Comparison of ENCODE assay signal across 29 cellular contexts in the genomic region with DNA sequence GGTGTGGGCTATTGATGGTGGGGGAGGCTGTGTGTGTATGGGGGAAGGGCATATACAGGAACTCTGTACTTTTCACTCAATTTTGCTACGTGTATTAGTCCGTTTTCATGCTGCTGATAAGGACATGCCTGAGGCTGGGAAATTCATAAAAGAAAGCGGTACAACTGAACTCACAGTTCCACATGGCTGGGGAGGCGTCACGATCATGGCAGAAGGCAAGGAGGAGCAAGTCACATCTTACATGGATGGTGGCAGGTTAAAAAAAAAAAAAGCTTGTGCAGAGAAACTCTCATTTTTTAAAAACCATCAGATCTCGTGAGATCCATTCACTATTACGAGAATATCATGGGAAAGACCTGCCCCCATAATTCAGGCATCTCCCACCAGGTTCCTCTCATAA.
"Had no signal": no experiment of that assay in that cellular context is flagged by ENCODE, and none has a peak within 500 bp of the region (broad histone marks: within the 10 kb centered on the region; RNA-seq: fewer than 3 reads in every experiment).

No MANE protein-coding gene starts in this region.

- H3K9me3 ChIP-seq: colonic mucosa, esophagus muscularis mucosa, esophagus squamous epithelium, gastrocnemius medialis, gastroesophageal sphincter, heart left ventricle had no signal

- H3K27ac Mint-ChIP-seq: dendritic cell treated with granulocyte-macrophage colony-stimulating factor and Interleukin-4, amounts not matched to agents 40 ng/mL and 50 ng/mL, for 4 days; effector memory CD8-positive, alpha-beta T cell; endodermal cell had no signal

- H3K36me3 ChIP-seq: colonic mucosa had no signal

- ATAC-seq: effector memory CD8-positive, alpha-beta T cell; esophagus mucosa; foreskin keratinocyte; gastrocnemius medialis; gastroesophageal sphincter; heart left ventricle; heart right ventricle had no signal

- FAIRE-seq: colon, endometrium, endothelial cell of umbilical vein, frontal cortex had no signal

- H3K27me3 ChIP-seq: colonic mucosa, dorsolateral prefrontal cortex, esophagus muscularis mucosa, esophagus squamous epithelium, foreskin keratinocyte, gastrocnemius medialis, gastroesophageal sphincter, heart left ventricle, heart right ventricle had no signal

- H3K4me3 ChIP-seq: colonic mucosa, coronary artery, dorsolateral prefrontal cortex, esophagus muscularis mucosa, esophagus squamous epithelium, gastrocnemius medialis, gastroesophageal sphincter, heart left ventricle, heart right ventricle had no signal

- DNase-seq: colonic mucosa; cortex of kidney; dermis blood vessel endothelial cell; dorsolateral prefrontal cortex; effector CD4-positive, alpha-beta T cell; effector CD8-positive, alpha-beta T cell; effector memory CD4-positive, alpha-beta T cell; effector memory CD8-positive, alpha-beta T cell; endodermal cell; erythroblast; esophagus squamous epithelium; foreskin fibroblast; foreskin keratinocyte; foreskin melanocyte; gastrocnemius medialis; glutamatergic neuron; head of caudate nucleus; heart left ventricle; heart right ventricle had no signal

- H3K4me1 ChIP-seq: colonic mucosa, esophagus muscularis mucosa, esophagus squamous epithelium, foreskin keratinocyte, gastrocnemius medialis, gastroesophageal sphincter, heart left ventricle, heart right ventricle had no signal

- H3K27me3 Mint-ChIP-seq: dendritic cell treated with granulocyte-macrophage colony-stimulating factor and Interleukin-4, amounts not matched to agents 40 ng/mL and 50 ng/mL, for 4 days; effector memory CD8-positive, alpha-beta T cell had no signal

- H3K4me3 Mint-ChIP-seq: dendritic cell treated with granulocyte-macrophage colony-stimulating factor and Interleukin-4, amounts not matched to agents 40 ng/mL and 50 ng/mL, for 4 days; effector memory CD8-positive, alpha-beta T cell; endodermal cell had no signal

- H3K27ac ChIP-seq: colonic mucosa, coronary artery, dorsolateral prefrontal cortex, epithelial cell of prostate, esophagus muscularis mucosa, esophagus squamous epithelium, foreskin keratinocyte, gastrocnemius medialis, gastroesophageal sphincter, heart left ventricle, heart right ventricle had no signal

- H3K4me1 Mint-ChIP-seq: endodermal cell had no signal
